ENCODE assay signal across 8 cellular contexts in genomic region chr16:77211880-77212735, GRCh38. TPM values are rescaled to one million over a fixed set of nuclear protein-coding genes. Genes with fewer than 3 reads are reported as not detected.
A peak's percentile ranks its signal among the peaks of the same experiment; 100 is the strongest.
DNase-seq lines count a peak whose midpoint lies in the region; ATAC-seq, FAIRE-seq and TF ChIP-seq lines count a peak whose summit lies in the region.

No MANE protein-coding gene starts in this region.

- POLR2A ChIA-PET in HEK293T (lab: Yijun Ruan, JAX) = interaction anchor here (1.5 to 1.7 kb wide), 2 partner anchors 9 to 16 kb away, joined by 4 to 6 read pairs; no protein-coding TSS in a partner anchor

- peak overlapping the region; percentile 87 for H2AFZ ChIP-seq in keratinocyte (ENCODE audit: control insufficient read depth, low read length)

- H3K4me3 Mint-ChIP-seq in T-helper 17 cell = peak overlapping the region; percentile 93

- peak overlapping the region; percentile 71 for H3K4me2 ChIP-seq in keratinocyte (ENCODE audit: control insufficient read depth, extremely low read depth, insufficient read depth, low read depth, low read length)

- in situ Hi-C loops in astrocyte of the cerebellum (cut with HindIII; ENCODE audit: low sequenced_read_pairs) = no loop called here

- H3K4me1 Mint-ChIP-seq in T-helper 17 cell = peaks cover 15% of the 10 kb centered on the region

- peak overlapping the region; percentile 69 for H3K4me3 ChIP-seq in GM12864 (ENCODE audit: low read depth, low read length)
- H3K4me3 ChIP-seq in astrocyte of the cerebellum (ENCODE audit: low read depth, low read length) = peak overlapping the region; percentile 63
- H3K4me3 ChIP-seq in keratinocyte (ENCODE audit: control insufficient read depth in 2 of 3, extremely low read depth in 1 of 3, insufficient read depth in 2 of 3, low read depth in 1 of 3, low read length in 3 of 3) = peak overlapping the region; percentile 55 to 69 (median 59)

- peaks cover 12% of the 10 kb centered on the region for H3K4me1 ChIP-seq in keratinocyte (ENCODE audit: control insufficient read depth, extremely low read depth, insufficient read depth, low read length)

- ATAC-seq in T-helper 17 cell = peak; percentile 82

- dilution Hi-C loops in keratinocyte (cut with MboI; ENCODE audit: extremely low pct_ligation_motif_present, low sequenced_read_pairs) = no loop called here

- H3K27ac Mint-ChIP-seq in T-helper 17 cell = peak overlapping the region; percentile 39

- H3K9ac ChIP-seq in keratinocyte (ENCODE audit: control insufficient read depth, extremely low read depth, insufficient read depth, low read length) = peak overlapping the region; percentile 64

- H3K27me3 ChIP-seq in keratinocyte (ENCODE audit: control insufficient read depth, extremely low read depth, insufficient read depth, low read length) = no peaks in the 10 kb centered on the region

- H3K9me1 ChIP-seq in keratinocyte (ENCODE audit: control insufficient read depth, extremely low read depth, insufficient read depth, low read length) = peaks cover 2% of the 10 kb centered on the region

- no peaks in the 10 kb centered on the region for H4K20me1 ChIP-seq in keratinocyte (ENCODE audit: control insufficient read depth, extremely low read depth, insufficient read depth, low read length)

- peaks cover 3% of the 10 kb centered on the region for H3K36me3 Mint-ChIP-seq in T-helper 17 cell (ENCODE audit: low read depth)

- no peaks in the 10 kb centered on the region for H3K9me3 ChIP-seq in T-helper 17 cell (ENCODE audit: control insufficient read depth, low read length, poor library complexity, severe bottlenecking)
- H3K9me3 ChIP-seq in keratinocyte (ENCODE audit: control insufficient read depth, low read depth, low read length) = no peaks in the 10 kb centered on the region

- H3K36me3 ChIP-seq in keratinocyte (ENCODE audit: control insufficient read depth in 2 of 2, extremely low read depth in 1 of 2, insufficient read depth in 2 of 2, low read length in 2 of 2) = no peaks in the 10 kb centered on the region

- CTCF ChIA-PET in HEK293T (lab: Yijun Ruan, JAX) = interaction anchor here (0.6 kb wide), 1 partner anchor 737 kb away, joined by 3 read pairs; no protein-coding TSS in a partner anchor

- H3K27me3 Mint-ChIP-seq in T-helper 17 cell = no peaks in the 10 kb centered on the region

- peak overlapping the region; percentile 8 for H3K27ac ChIP-seq in keratinocyte (ENCODE audit: control insufficient read depth, insufficient read depth, low read length)

- TF ChIP-seq CTCF in GM12864 (IDR thresholded peaks at IDR 0.05; ENCODE audit: low read depth, low read length, missing control alignments) (no peak), astrocyte of the cerebellum (IDR thresholded peaks at IDR 0.05; ENCODE audit: low read depth, low read length, missing control alignments) (no peak), keratinocyte (optimal IDR thresholded peaks at IDR 0.05 in 1 of 3, IDR thresholded peaks at IDR 0.05 in 1 of 3, conservative IDR thresholded peaks at IDR 0.05 in 1 of 3; ENCODE audit: extremely low read depth in 1 of 3, insufficient read depth in 2 of 3, low read length in 3 of 3) (peak in 1 of 3 experiments; percentile 3)

- no peak for FAIRE-seq in keratinocyte (lab: Jason Lieb, UNC)

- H3K79me2 ChIP-seq in keratinocyte (ENCODE audit: control insufficient read depth, insufficient read depth, low read length) = no peaks in the 10 kb centered on the region

- no peak for DNase-seq in GM12864 (ENCODE audit: low read depth)
- DNase-seq in HEK293T (ENCODE audit: extremely low spot score) = peak; percentile 67
- DNase-seq in NCI-H1092 treated with DMSO at 0.1 percent for 48 hours (lab: John Stamatoyannopoulos, UW) = peak; percentile 85
- peak; percentile 59 to 74 (median 67) for DNase-seq in T-helper 17 cell
- DNase-seq in astrocyte of the cerebellum (ENCODE audit: low read depth) = no peak
- DNase-seq in keratinocyte (ENCODE audit: low read depth, low spot score) = no peak
- peak; percentile 35 to 66 for DNase-seq in stimulated activated CD4-positive, alpha-beta T cell treated with anti-CD3 and anti-CD28 coated beads, Interleukin-2, amount 100 ng/mL, for 48 hours
- DNase-seq in inferior parietal cortex (ENCODE audit: extremely low spot score) = no peak

TF ChIP-seq in HEK293T, 16 proteins besides CTCF, POLR2A, EP300 and RAD21:
- TF ChIP-seq L3MBTL2 (conservative IDR thresholded peaks at IDR 0.05) (peak; percentile 71), SP1 (IDR thresholded peaks at IDR 0.05) (no peak), PKNOX1 (IDR thresholded peaks at IDR 0.05) (peak; percentile 14; the same call in 1 of the 2 replicates), FOXM1 (IDR thresholded peaks at IDR 0.05; ENCODE audit: borderline replicate concordance) (no peak), FOXK2 (IDR thresholded peaks at IDR 0.05) (no peak), NFRKB (IDR thresholded peaks at IDR 0.05) (no peak), CTBP1 (IDR thresholded peaks at IDR 0.05; ENCODE audit: borderline replicate concordance) (no peak), LEF1 (IDR thresholded peaks at IDR 0.05; ENCODE audit: borderline replicate concordance) (no peak), ZNF384 (IDR thresholded peaks at IDR 0.05) (no peak), HDGF (IDR thresholded peaks at IDR 0.05; ENCODE audit: borderline replicate concordance) (no peak), SUZ12 (IDR thresholded peaks at IDR 0.05) (no peak), ELF4 (IDR thresholded peaks at IDR 0.05) (no peak), FOXA1 (IDR thresholded peaks at IDR 0.05) (no peak), BHLHE40 (IDR thresholded peaks at IDR 0.05; ENCODE audit: borderline replicate concordance) (no peak)
TF ChIP-seq in HEK293T: peak in this region for 2.

RNA-seq across cellular contexts. Expression of gene SYCE1L, which starts 12.9 kb away (rescaled TPM):
- total RNA-seq in T-helper 17 cell = 1 to 10 TPM; 3.8 to 4.0 TPM
- 0.21 to 0.91 TPM (median 0.24 TPM) in 3 replicates for polyA plus RNA-seq in keratinocyte
- 0.54 TPM for polyA plus RNA-seq in keratinocyte (2011; ENCODE audit: low read depth)
- not detected in 2 replicates for polyA plus RNA-seq in keratinocyte (2011; cell fraction: cytosol; rRNA removed)
- 0.31 and 0.89 TPM in 2 replicates for polyA plus RNA-seq in keratinocyte (2011; cell fraction: nucleus; rRNA removed)
- 0.56 and 3.9 TPM in 2 replicates for polyA plus RNA-seq in keratinocyte (2012; ENCODE audit: low replicate concordance)
- not detected in 3 replicates for polyA minus RNA-seq in keratinocyte
- polyA minus RNA-seq in keratinocyte (2011; cell fraction: cytosol; rRNA and poly(A)+ RNA removed) = not detected
- not detected in 2 replicates for polyA minus RNA-seq in keratinocyte (2011; cell fraction: nucleus; rRNA and poly(A)+ RNA removed)

RNA-seq across cellular contexts. Expression of gene MON1B, which starts 21.1 kb away (rescaled TPM):
- total RNA-seq in T-helper 17 cell = 10 to 100 TPM; 61.3 to 65.6 TPM
- 9.1 to 18.3 TPM (median 9.7 TPM) in 3 replicates for polyA plus RNA-seq in keratinocyte
- polyA plus RNA-seq in keratinocyte (2011; ENCODE audit: low read depth) = 10.7 TPM
- 10.4 and 11.5 TPM in 2 replicates for polyA plus RNA-seq in keratinocyte (2011; cell fraction: cytosol; rRNA removed)
- 31.0 and 38.3 TPM in 2 replicates for polyA plus RNA-seq in keratinocyte (2011; cell fraction: nucleus; rRNA removed)
- polyA plus RNA-seq in keratinocyte (2012; ENCODE audit: low replicate concordance) = 11.0 and 19.5 TPM in 2 replicates
- 11.2 to 41.5 TPM (median 14.8 TPM) in 3 replicates for polyA minus RNA-seq in keratinocyte
- polyA minus RNA-seq in keratinocyte (2011; cell fraction: cytosol; rRNA and poly(A)+ RNA removed) = 19.4 TPM
- 14.0 and 14.7 TPM in 2 replicates for polyA minus RNA-seq in keratinocyte (2011; cell fraction: nucleus; rRNA and poly(A)+ RNA removed)

Comparison
In these comparisons a context has a peak if more than half of its experiments do, and no peak if none do; other contexts are left out.
1. DNase-seq: peak in HEK293T (single experiment), NCI-H1092 treated with DMSO at 0.1 percent for 48 hours (single experiment), T-helper 17 cell (3 of 3) and stimulated activated CD4-positive, alpha-beta T cell treated with anti-CD3 and anti-CD28 coated beads, Interleukin-2, amount 100 ng/mL, for 48 hours (2 of 2); none in GM12864 (single experiment), astrocyte of the cerebellum (single experiment), keratinocyte (single experiment) and inferior parietal cortex (single experiment).
2. Peak in every context shown above with its lines, with median percentiles within 50 percentile points of each other: H3K4me3 ChIP-seq.